In the genomic region with DNA sequence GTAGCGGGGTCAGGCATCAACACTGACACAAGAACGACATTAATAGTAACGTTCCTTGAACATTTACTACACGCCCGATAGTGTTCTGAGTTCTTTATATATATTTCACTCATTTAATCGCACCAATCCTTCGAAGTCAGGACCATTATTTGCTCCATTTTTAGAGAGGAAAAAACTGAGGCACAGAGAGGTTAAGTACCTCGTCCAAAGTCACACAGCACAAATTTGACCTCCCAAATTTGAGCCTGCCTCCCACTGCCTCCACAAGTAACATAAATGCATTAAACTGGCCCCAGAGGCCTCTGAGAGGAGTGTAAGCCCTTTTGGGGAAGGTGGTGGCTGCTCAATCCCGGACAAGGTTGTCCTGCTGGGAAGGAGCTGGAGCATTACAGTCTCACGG, we compare ENCODE assay signal across 8 cellular contexts. TPM values are rescaled to one million over a fixed set of nuclear protein-coding genes. Genes with fewer than 3 reads are reported as not detected.
A peak's percentile ranks its signal among the peaks of the same experiment; 100 is the strongest.
DNase-seq lines count a peak whose midpoint lies in the region; ATAC-seq, FAIRE-seq and TF ChIP-seq lines count a peak whose summit lies in the region.

No MANE protein-coding gene starts in this region.

- peak overlapping the region; percentile 34; the same call in 1 of the 2 replicates for H2BK20ac ChIP-seq in H1 (ENCODE audit: low read length)

- H3K4me1 Mint-ChIP-seq in CD4-positive, alpha-beta T cell (ENCODE audit: low read depth): peaks cover 67% of the 10 kb centered on the region
- peaks cover 17% of the 10 kb centered on the region for H3K4me1 Mint-ChIP-seq in osteocyte (ENCODE audit: unreplicated experiment)

- no peaks in the 10 kb centered on the region for H3K9me2 ChIP-seq in MM.1S (replicated peaks; ENCODE audit: insufficient read depth, low read length)

- intact Hi-C loops in CD4-positive, alpha-beta T cell (cut with DNase I, micrococcal nuclease): loop anchor here in 1 of 2 experiments (5.0 kb wide), 1 partner anchor 51 kb away; a partner anchor contains a TSS

- H4K5ac ChIP-seq in H1 (ENCODE audit: insufficient read length, low read depth, low read length): no peak overlapping the region

- no peak overlapping the region for H3K23ac ChIP-seq in H1 (ENCODE audit: insufficient read length)

- no peak overlapping the region for H2BK15ac ChIP-seq in H1 (ENCODE audit: low read length)

- peak overlapping the region; percentile 70 for H4K91ac ChIP-seq in H1 (replicated peaks; ENCODE audit: insufficient read length, low read length)

- CTCF ChIA-PET in CD4-positive, alpha-beta T cell (lab: Charles Lee): no interaction called here
- CTCF ChIA-PET in H1 (lab: Charles Lee; ENCODE audit: partially characterized antibody): interaction anchor here (0.6 to 16.4 kb wide), 6 partner anchors 10 to 94 kb away, joined by 3 to 251 read pairs (median 74); a partner anchor contains a TSS

- TF ChIP-seq CTCF in CD4-positive, alpha-beta T cell (IDR thresholded peaks at IDR 0.05): no peak
- TF ChIP-seq CTCF in MM.1S (IDR thresholded peaks at IDR 0.05; ENCODE audit: low read length): no peak
- TF ChIP-seq CTCF in H1 (IDR thresholded peaks at IDR 0.05; ENCODE audit: control extremely low read depth in 1 of 3, insufficient read depth in 1 of 3, low read depth in 1 of 3, low read length in 3 of 3): no peak
- TF ChIP-seq CTCF in osteocyte (IDR thresholded peaks at IDR 0.05): no peak

- H3K9me3 Mint-ChIP-seq in CD4-positive, alpha-beta T cell: no peaks in the 10 kb centered on the region
- no peaks in the 10 kb centered on the region for H3K9me3 Mint-ChIP-seq in osteocyte (ENCODE audit: unreplicated experiment)

- H3K4me1 ChIP-seq in MM.1S (ENCODE audit: low read length): peaks cover 34% of the 10 kb centered on the region
- peaks cover 2 to 30% (median 26%) of the 10 kb centered on the region in 4 experiments for H3K4me1 ChIP-seq in H1 (replicated peaks in 1 of 4; ENCODE audit: control insufficient read depth in 3 of 4, insufficient read depth in 4 of 4, low read length in 3 of 4)

- no peak for TF ChIP-seq RAD21 in H1 (IDR thresholded peaks at IDR 0.05 in 1 of 2, conservative IDR thresholded peaks at IDR 0.05 in 1 of 2; ENCODE audit: low read depth in 2 of 2, low read length in 2 of 2)

- no peaks in the 10 kb centered on the region for H3K9me3 ChIP-seq in CD4-positive, alpha-beta T cell (ENCODE audit: control insufficient read depth, low read length)
- H3K9me3 ChIP-seq in MM.1S (replicated peaks; ENCODE audit: insufficient read depth, low read length): no peaks in the 10 kb centered on the region
- no peaks in the 10 kb centered on the region for H3K9me3 ChIP-seq in H1 (ENCODE audit: insufficient read depth in 2 of 2, low read depth in 1 of 2, low read length in 1 of 2)

- H3K4ac ChIP-seq in H1 (replicated peaks; ENCODE audit: insufficient read length, low read depth, low read length): no peak overlapping the region

- H3F3A ChIP-seq in MM.1S (ENCODE audit: insufficient read depth, low read length): peaks cover 14% of the 10 kb centered on the region; the same call in 1 of the 2 replicates

- H2BK5ac ChIP-seq in H1 (ENCODE audit: low read depth, low read length): no peak overlapping the region

- H3K14ac ChIP-seq in H1 (ENCODE audit: insufficient read length): no peak overlapping the region

- no peak overlapping the region for H3K18ac ChIP-seq in H1 (ENCODE audit: extremely low read depth, low read length)

- H3K79me1 ChIP-seq in H1 (ENCODE audit: low read depth, low read length): peaks cover 6% of the 10 kb centered on the region; the same call in 1 of the 2 replicates

- no peak for DNase-seq in CD4-positive, alpha-beta T cell
- DNase-seq in MM.1S (no peak), H1 (ENCODE audit: low read depth in 1 of 2, low spot score in 2 of 2) (no peak), osteocyte (ENCODE audit: extremely low spot score, unreplicated experiment) (no peak), COLO668 (lab: John Stamatoyannopoulos, UW; ENCODE audit: unreplicated experiment) (no peak), NCI-H748 treated with DMSO at 0.1 percent for 48 hours (lab: John Stamatoyannopoulos, UW) (no peak)

- POLR2A ChIA-PET in CD4-positive, alpha-beta T cell (lab: Charles Lee): interaction anchor here (1.0 to 1.3 kb wide), 5 partner anchors 9 to 85 kb away, joined by 3 to 5 read pairs (median 4); a partner anchor contains a TSS
- POLR2A ChIA-PET in H1 (lab: Charles Lee; ENCODE audit: partially characterized antibody): interaction anchor here (0.8 to 5.9 kb wide), 7 partner anchors 11 to 92 kb away, joined by 3 to 66 read pairs (median 3); a partner anchor contains a TSS

- no peaks in the 10 kb centered on the region for H3K36me3 ChIP-seq in MM.1S (replicated peaks; ENCODE audit: insufficient read depth, low read length)
- no peaks in the 10 kb centered on the region for H3K36me3 ChIP-seq in H1 (ENCODE audit: control insufficient read depth in 2 of 4, insufficient read depth in 4 of 4, low read length in 3 of 4)

- no peak overlapping the region for H2AFZ ChIP-seq in MM.1S (ENCODE audit: low read length)
- no peak overlapping the region for H2AFZ ChIP-seq in H1 (ENCODE audit: low read length)

- H3K27me3 Mint-ChIP-seq in CD4-positive, alpha-beta T cell: no peaks in the 10 kb centered on the region
- peaks cover 9% of the 10 kb centered on the region for H3K27me3 Mint-ChIP-seq in osteocyte (ENCODE audit: unreplicated experiment)

- H3K56ac ChIP-seq in H1 (replicated peaks; ENCODE audit: insufficient read length, low read depth, low read length): no peak overlapping the region

- H3K36me3 Mint-ChIP-seq in CD4-positive, alpha-beta T cell (ENCODE audit: low read depth): peaks cover 64% of the 10 kb centered on the region
- H3K36me3 Mint-ChIP-seq in osteocyte (ENCODE audit: unreplicated experiment): no peaks in the 10 kb centered on the region

- H4K20me1 ChIP-seq in MM.1S (ENCODE audit: insufficient read depth, low read length): 0 out of 2 replicates have a peak, but pooled peaks cover 6% of the 10 kb centered on the region
- H4K20me1 ChIP-seq in H1 (replicated peaks in 1 of 2; ENCODE audit: control insufficient read depth in 1 of 2, insufficient read depth in 2 of 2, low read length in 2 of 2): peaks cover 0 to 4% of the 10 kb centered on the region in 2 experiments

- peak overlapping the region; percentile 82 for H3K27ac ChIP-seq in CD4-positive, alpha-beta T cell (ENCODE audit: low read depth, low read length)
- H3K27ac ChIP-seq in MM.1S (ENCODE audit: low read length): no peak overlapping the region
- H3K27ac ChIP-seq in H1 (ENCODE audit: low read depth, low read length): no peak overlapping the region

- H3K27me3 ChIP-seq in CD4-positive, alpha-beta T cell (ENCODE audit: control insufficient read depth, insufficient read depth, low read length): no peaks in the 10 kb centered on the region
- H3K27me3 ChIP-seq in MM.1S (replicated peaks; ENCODE audit: insufficient read depth, low read length) (no peaks in the 10 kb centered on the region), H1 (replicated peaks in 1 of 4; ENCODE audit: control insufficient read depth in 3 of 4, extremely low read depth in 1 of 4, insufficient read depth in 3 of 4, low read length in 3 of 4) (peaks cover under 1 to 16% (median 15%) of the 10 kb centered on the region in 4 experiments; a peak in 5 of 7 replicates)

- no peak overlapping the region for H3K9ac ChIP-seq in MM.1S (ENCODE audit: low read length)
- H3K9ac ChIP-seq in H1 (replicated peaks in 1 of 4; ENCODE audit: extremely low read depth in 1 of 4, low read depth in 3 of 4, low read length in 3 of 4): no peak overlapping the region

- H2BK12ac ChIP-seq in H1 (ENCODE audit: low read depth, low read length): no peak overlapping the region

- no peak for TF ChIP-seq EP300 in H1 (IDR thresholded peaks at IDR 0.05; ENCODE audit: borderline replicate concordance in 1 of 2, low read depth in 2 of 2, low read length in 2 of 2)

- H4K8ac ChIP-seq in H1 (ENCODE audit: extremely low read depth, insufficient read depth, low read length): no peak overlapping the region

- no peak for TF ChIP-seq POLR2A in H1 (IDR thresholded peaks at IDR 0.05; ENCODE audit: control extremely low read depth in 1 of 2, low read depth in 2 of 2, low read length in 2 of 2)

- FAIRE-seq in H1 (lab: Jason Lieb, UNC): no peak

- peak overlapping the region; percentile 97 for H3K4me2 ChIP-seq in MM.1S (ENCODE audit: low read depth, low read length)
- H3K4me2 ChIP-seq in H1 (ENCODE audit: insufficient read depth in 1 of 2, low read depth in 2 of 2, low read length in 2 of 2): peak overlapping the region; percentile 70 to 80

- peaks cover 47% of the 10 kb centered on the region for H3K79me2 ChIP-seq in MM.1S (ENCODE audit: low read length)
- H3K79me2 ChIP-seq in H1 (ENCODE audit: control insufficient read depth in 1 of 2, insufficient read depth in 2 of 2, low read length in 2 of 2): no peaks in the 10 kb centered on the region

- H3K4me3 Mint-ChIP-seq in CD4-positive, alpha-beta T cell: peak overlapping the region; percentile 38
- H3K4me3 Mint-ChIP-seq in osteocyte (ENCODE audit: unreplicated experiment): peak overlapping the region; percentile 71

- peak overlapping the region; percentile 76 for H3K27ac Mint-ChIP-seq in CD4-positive, alpha-beta T cell
- no peak overlapping the region for H3K27ac Mint-ChIP-seq in osteocyte (ENCODE audit: unreplicated experiment)

- 66% methylated on average over 10 of the region's 10 CpGs; no CpG with 5 or more reads in 1 of the 2 experiments for WGBS in H1 (ENCODE audit: extremely low coverage in 1 of 2, insufficient coverage in 1 of 2, insufficient read length in 1 of 2, insufficient replicate concordance in 2 of 2, low coverage in 1 of 2, low lambda C conversion rate in 2 of 2, missing lambda C conversion rate in 1 of 2), 2 experiments

- no peak overlapping the region for H2BK120ac ChIP-seq in H1 (replicated peaks; ENCODE audit: low read depth, low read length)

- H3K4me3 ChIP-seq in MM.1S (ENCODE audit: low read length): peak overlapping the region; percentile 61; the same call in 1 of the 2 replicates
- H3K4me3 ChIP-seq in H1 (ENCODE audit: extremely low read depth in 1 of 4, insufficient read depth in 2 of 4, low read depth in 3 of 4, low read length in 4 of 4): peak overlapping the region in 2 of 4 experiments; percentile 43 to 69; a peak in 3 of 8 replicates

- no peak overlapping the region for H2AK5ac ChIP-seq in H1 (ENCODE audit: low read depth, low read length)

- H3K23me2 ChIP-seq in H1 (ENCODE audit: low read depth, low read length): peaks cover 16% of the 10 kb centered on the region; the same call in 1 of the 2 replicates

- ATAC-seq in CD4-positive, alpha-beta T cell (ENCODE audit: poor library complexity): no peak
- no peak for ATAC-seq in HG03442 (IDR thresholded peaks at IDR 0.05; ENCODE audit: unreplicated experiment)
- no peak for ATAC-seq in HG03571 (IDR thresholded peaks at IDR 0.05; ENCODE audit: unreplicated experiment)

RNA-seq across cellular contexts. Expression of a gene that starts 5.8 kb away (rescaled TPM):
- total RNA-seq in CD4-positive, alpha-beta T cell: 10 to 100 TPM; 34.7 to 35.3 TPM
- 20.6 and 24.4 TPM in 2 replicates for total RNA-seq in H1 (2021; fragmentation: NEBNext Ultra II Directional; extraction: Animal tissue kit (Norgen Biotek cat#: 25700))
- 46.1 and 66.5 TPM in 2 replicates for polyA plus RNA-seq in H1 (2011; rRNA removed)
- 51.6 TPM for polyA plus RNA-seq in H1 (2011; cell fraction: cytosol; rRNA removed)
- 82.0 TPM for polyA plus RNA-seq in H1 (2011; cell fraction: nucleus; rRNA removed)
- 20.9 to 27.7 TPM (median 23.7 TPM) in 4 replicates for polyA plus RNA-seq in H1 (2012, experiment 1 of 2)
- polyA plus RNA-seq in H1 (2012, experiment 2 of 2): 29.1 TPM
- 36.7 TPM for polyA plus RNA-seq in H1 (2013, experiment 1 of 2)
- 35.2 TPM for polyA plus RNA-seq in H1 (2013, experiment 2 of 2)
- 11.1 and 11.2 TPM in 2 replicates for polyA minus RNA-seq in H1 (2011; rRNA and poly(A)+ RNA removed)
- polyA minus RNA-seq in H1 (2011; cell fraction: cytosol; rRNA and poly(A)+ RNA removed): 12.8 TPM
- 22.4 TPM for polyA minus RNA-seq in H1 (2011; cell fraction: nucleus; rRNA and poly(A)+ RNA removed)
- total RNA-seq in osteocyte: 6.2 and 7.4 TPM in 2 replicates

RNA-seq across cellular contexts. Expression of a gene that starts 12.1 kb away (rescaled TPM):
- total RNA-seq in CD4-positive, alpha-beta T cell: 10 to 100 TPM; 54.5 to 55.6 TPM
- 116 and 119 TPM in 2 replicates for total RNA-seq in H1 (2021; fragmentation: NEBNext Ultra II Directional; extraction: Animal tissue kit (Norgen Biotek cat#: 25700))
- polyA plus RNA-seq in H1 (2011; rRNA removed): 225 and 357 TPM in 2 replicates
- polyA plus RNA-seq in H1 (2011; cell fraction: cytosol; rRNA removed): 233 TPM
- polyA plus RNA-seq in H1 (2011; cell fraction: nucleus; rRNA removed): 287 TPM
- polyA plus RNA-seq in H1 (2012, experiment 1 of 2): 71.3 to 172 TPM (median 159 TPM) in 4 replicates
- polyA plus RNA-seq in H1 (2012, experiment 2 of 2): 312 TPM
- polyA plus RNA-seq in H1 (2013, experiment 1 of 2): 320 TPM
- 368 TPM for polyA plus RNA-seq in H1 (2013, experiment 2 of 2)
- polyA minus RNA-seq in H1 (2011; rRNA and poly(A)+ RNA removed): 177 and 184 TPM in 2 replicates
- polyA minus RNA-seq in H1 (2011; cell fraction: cytosol; rRNA and poly(A)+ RNA removed): 176 TPM
- 115 TPM for polyA minus RNA-seq in H1 (2011; cell fraction: nucleus; rRNA and poly(A)+ RNA removed)
- 102 and 109 TPM in 2 replicates for total RNA-seq in osteocyte

RNA-seq across cellular contexts. Expression of a gene that starts 20.7 kb away (rescaled TPM):
- not detected for total RNA-seq in CD4-positive, alpha-beta T cell
- not detected in 2 replicates for total RNA-seq in H1 (2021; fragmentation: NEBNext Ultra II Directional; extraction: Animal tissue kit (Norgen Biotek cat#: 25700))
- not detected in 2 replicates for polyA plus RNA-seq in H1 (2011; rRNA removed)
- not detected for polyA plus RNA-seq in H1 (2011; cell fraction: cytosol; rRNA removed)
- not detected for polyA plus RNA-seq in H1 (2011; cell fraction: nucleus; rRNA removed)
- polyA plus RNA-seq in H1 (2012, experiment 1 of 2): not detected in 4 replicates
- polyA plus RNA-seq in H1 (2012, experiment 2 of 2): not detected
- polyA plus RNA-seq in H1 (2013, experiment 1 of 2): not detected
- polyA plus RNA-seq in H1 (2013, experiment 2 of 2): not detected
- not detected in 2 replicates for polyA minus RNA-seq in H1 (2011; rRNA and poly(A)+ RNA removed)
- polyA minus RNA-seq in H1 (2011; cell fraction: cytosol; rRNA and poly(A)+ RNA removed): not detected
- not detected for polyA minus RNA-seq in H1 (2011; cell fraction: nucleus; rRNA and poly(A)+ RNA removed)
- total RNA-seq in osteocyte: not detected in 2 replicates

RNA-seq across cellular contexts. Expression of a gene that starts 36.9 kb away (rescaled TPM):
- total RNA-seq in CD4-positive, alpha-beta T cell: not detected
- not detected in 2 replicates for total RNA-seq in H1 (2021; fragmentation: NEBNext Ultra II Directional; extraction: Animal tissue kit (Norgen Biotek cat#: 25700))
- not detected in 2 replicates for polyA plus RNA-seq in H1 (2011; rRNA removed)
- not detected for polyA plus RNA-seq in H1 (2011; cell fraction: cytosol; rRNA removed)
- polyA plus RNA-seq in H1 (2011; cell fraction: nucleus; rRNA removed): not detected
- polyA plus RNA-seq in H1 (2012, experiment 1 of 2): not detected in 4 replicates
- not detected for polyA plus RNA-seq in H1 (2012, experiment 2 of 2)
- polyA plus RNA-seq in H1 (2013, experiment 1 of 2): not detected
- not detected for polyA plus RNA-seq in H1 (2013, experiment 2 of 2)
- not detected in 2 replicates for polyA minus RNA-seq in H1 (2011; rRNA and poly(A)+ RNA removed)
- polyA minus RNA-seq in H1 (2011; cell fraction: cytosol; rRNA and poly(A)+ RNA removed): not detected
- not detected for polyA minus RNA-seq in H1 (2011; cell fraction: nucleus; rRNA and poly(A)+ RNA removed)
- total RNA-seq in osteocyte: not detected in 2 replicates

RNA-seq across cellular contexts. Expression of a gene that starts 45.8 kb away (rescaled TPM):
- total RNA-seq in CD4-positive, alpha-beta T cell: under 1 TPM; 0.20 to 0.60 TPM
- 5.4 and 6.5 TPM in 2 replicates for total RNA-seq in H1 (2021; fragmentation: NEBNext Ultra II Directional; extraction: Animal tissue kit (Norgen Biotek cat#: 25700))
- 7.8 and 12.0 TPM in 2 replicates for polyA plus RNA-seq in H1 (2011; rRNA removed)
- polyA plus RNA-seq in H1 (2011; cell fraction: cytosol; rRNA removed): 6.0 TPM
- 5.0 TPM for polyA plus RNA-seq in H1 (2011; cell fraction: nucleus; rRNA removed)
- polyA plus RNA-seq in H1 (2012, experiment 1 of 2): 3.5 to 7.1 TPM (median 4.9 TPM) in 4 replicates
- 3.5 TPM for polyA plus RNA-seq in H1 (2012, experiment 2 of 2)
- 2.6 TPM for polyA plus RNA-seq in H1 (2013, experiment 1 of 2)
- 3.1 TPM for polyA plus RNA-seq in H1 (2013, experiment 2 of 2)
- polyA minus RNA-seq in H1 (2011; rRNA and poly(A)+ RNA removed): 0.85 and 0.88 TPM in 2 replicates
- polyA minus RNA-seq in H1 (2011; cell fraction: cytosol; rRNA and poly(A)+ RNA removed): 2.3 TPM
- 2.7 TPM for polyA minus RNA-seq in H1 (2011; cell fraction: nucleus; rRNA and poly(A)+ RNA removed)
- total RNA-seq in osteocyte: 1.0 and 1.5 TPM in 2 replicates
